ENCODE assay signal across 13 cellular contexts in the genomic region with DNA sequence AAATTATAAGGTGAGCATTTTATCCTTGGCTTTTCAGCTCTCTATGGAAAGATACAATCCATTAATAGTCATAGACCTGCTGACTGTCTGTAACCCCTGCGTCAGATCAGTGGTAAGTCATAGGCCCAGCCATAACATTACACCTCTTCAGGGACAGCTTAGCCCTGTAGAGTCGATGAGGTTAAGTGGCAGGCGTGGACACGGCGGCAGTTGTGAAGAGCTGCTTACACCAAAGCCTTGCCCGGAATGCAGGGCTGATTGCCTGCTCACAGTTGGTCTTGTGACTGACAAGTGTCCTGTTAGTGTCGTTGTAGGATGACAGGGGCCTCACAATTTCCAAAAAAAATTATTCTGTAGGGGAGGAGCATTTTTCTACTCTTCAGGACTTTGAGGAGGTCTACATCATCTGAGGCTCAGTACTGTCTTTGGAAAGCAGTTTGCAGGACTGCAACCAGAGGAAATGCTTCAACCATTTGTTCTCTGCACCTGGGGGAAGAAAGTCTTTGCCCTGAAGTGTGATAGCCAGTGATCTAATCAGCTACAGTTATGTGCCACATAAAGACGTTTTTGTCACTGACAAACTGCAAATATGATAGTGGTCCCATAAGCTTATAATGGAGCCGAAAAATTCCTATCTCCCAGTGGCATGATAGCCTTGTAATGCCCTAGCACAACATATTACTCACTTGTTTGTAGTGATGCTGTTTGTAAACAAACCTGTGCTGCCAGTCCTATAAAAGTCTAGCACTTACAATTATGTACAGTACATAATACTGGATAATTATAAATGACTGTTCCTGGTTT. TPM values are rescaled to one million over a fixed set of nuclear protein-coding genes. Genes with fewer than 3 reads are reported as not detected.
A peak's percentile ranks its signal among the peaks of the same experiment; 100 is the strongest.
DNase-seq lines count a peak whose midpoint lies in the region; TF ChIP-seq lines count a peak whose summit lies in the region.
"Had no signal": no experiment of that assay in that cellular context is flagged by ENCODE, and none has a peak within 500 bp of the region (broad histone marks: within the 10 kb centered on the region; RNA-seq: fewer than 3 reads in every experiment).

No MANE protein-coding gene starts in this region.

- TF ChIP-seq CTCF in LNCaP clone FGC (IDR thresholded peaks at IDR 0.05; ENCODE audit: control insufficient read depth, extremely low read depth, insufficient read depth) (no peak), epithelial cell of esophagus (IDR thresholded peaks at IDR 0.05; ENCODE audit: insufficient read depth, low read depth, low read length, missing control alignments) (no peak)

- peaks cover 3 to 13% (median 9%) of the 10 kb centered on the region in 3 donors for H3K4me1 Mint-ChIP-seq in CD8-positive, alpha-beta memory T cell
- H3K4me1 Mint-ChIP-seq: nephron had no signal

- CTCF ChIA-PET in CD8-positive, alpha-beta memory T cell (lab: Charles Lee) = no interaction called here

- no peak for DNase-seq in CD8-positive, alpha-beta memory T cell
- DNase-seq in LNCaP clone FGC (ENCODE audit: low read depth) = peak; percentile 38
- DNase-seq in epithelial cell of esophagus (ENCODE audit: low read depth) = peak; percentile 6
- no peak for DNase-seq in NCI-H1694 treated with DMSO at 0.1 percent for 48 hours (lab: John Stamatoyannopoulos, UW)
- DNase-seq in activated CD4-positive, alpha-beta T cell treated with anti-CD3 and anti-CD28 coated beads for 4 hours = no peak
- DNase-seq in NCI-H2196 (lab: John Stamatoyannopoulos, UW; ENCODE audit: unreplicated experiment) = no peak
- no peak for DNase-seq in mesenteric fat pad (ENCODE audit: low spot score)
- DNase-seq: dorsolateral prefrontal cortex, NCI-H446, sigmoid colon, substantia nigra had no signal

- peaks cover 11% of the 10 kb centered on the region for H3K36me3 ChIP-seq in CD8-positive, alpha-beta memory T cell (ENCODE audit: insufficient read depth, low read length)
- peaks cover 16% of the 10 kb centered on the region for H3K36me3 ChIP-seq in mesodermal cell (ENCODE audit: control insufficient read depth, insufficient read depth, low read length)

- no peak overlapping the region for H3K4me3 ChIP-seq in CD8-positive, alpha-beta memory T cell (ENCODE audit: low read length)
- H3K4me3 ChIP-seq in LNCaP clone FGC (ENCODE audit: low read depth, low read length) (no peak overlapping the region), epithelial cell of esophagus (ENCODE audit: low read length) (no peak overlapping the region), mesodermal cell (ENCODE audit: extremely low read depth, insufficient read depth, low read length, poor library complexity, severe bottlenecking) (no peak overlapping the region)
- H3K4me3 ChIP-seq: dorsolateral prefrontal cortex, sigmoid colon had no signal

- H3K9me3 Mint-ChIP-seq in CD8-positive, alpha-beta memory T cell = no peaks in the 10 kb centered on the region
- H3K9me3 Mint-ChIP-seq: nephron had no signal

- H3K4me1 ChIP-seq in CD8-positive, alpha-beta memory T cell (ENCODE audit: insufficient read depth, low read length) = no peaks in the 10 kb centered on the region
- peaks cover 2% of the 10 kb centered on the region for H3K4me1 ChIP-seq in mesodermal cell (ENCODE audit: control insufficient read depth, insufficient read depth, low read length, poor library complexity, severe bottlenecking)
- H3K4me1 ChIP-seq: sigmoid colon had no signal

- H3K4me3 Mint-ChIP-seq in CD8-positive, alpha-beta memory T cell = no peak overlapping the region
- H3K4me3 Mint-ChIP-seq: nephron had no signal

- H3K36me3 Mint-ChIP-seq in CD8-positive, alpha-beta memory T cell = peaks cover 0 to 34% (median 6%) of the 10 kb centered on the region in 3 donors

- no peaks in the 10 kb centered on the region for H3K9me3 ChIP-seq in CD8-positive, alpha-beta memory T cell (ENCODE audit: low read length)
- no peaks in the 10 kb centered on the region for H3K9me3 ChIP-seq in mesodermal cell (ENCODE audit: control insufficient read depth, low read length)
- H3K9me3 ChIP-seq: sigmoid colon had no signal

- H3K27ac Mint-ChIP-seq in CD8-positive, alpha-beta memory T cell = peak overlapping the region in 7 of 8 donors; percentile 14 to 85 (median 38)
- H3K27ac Mint-ChIP-seq: nephron had no signal

- WGBS in mesodermal cell (ENCODE audit: insufficient coverage in 2 of 2), 2 experiments = 73 to 82% methylated on average over 6 of the region's 9 CpGs

- H3K27me3 ChIP-seq in CD8-positive, alpha-beta memory T cell (ENCODE audit: insufficient read depth, low read length, poor library complexity, severe bottlenecking) = no peaks in the 10 kb centered on the region
- H3K27me3 ChIP-seq: dorsolateral prefrontal cortex, sigmoid colon had no signal

- POLR2A ChIA-PET in CD8-positive, alpha-beta memory T cell (lab: Charles Lee) = interaction anchor here (1.4 kb wide), 1 partner anchor 15 kb away, joined by 3 read pairs; a partner anchor contains a TSS

- H3K27me3 Mint-ChIP-seq in CD8-positive, alpha-beta memory T cell = no peaks in the 10 kb centered on the region

- H3K27ac ChIP-seq in CD8-positive, alpha-beta memory T cell (ENCODE audit: low read depth, low read length) = no peak overlapping the region
- peak overlapping the region; percentile 43 for H3K27ac ChIP-seq in mesodermal cell (ENCODE audit: low read depth, low read length, severe bottlenecking)
- H3K27ac ChIP-seq: sigmoid colon had no signal

RNA-seq across cellular contexts. Expression of a gene that starts 14.9 kb away (rescaled TPM):
- total RNA-seq in CD8-positive, alpha-beta memory T cell = 100 to 1,000 TPM; 158 to 162 TPM
- 311 TPM for polyA plus RNA-seq in CD8-positive, alpha-beta memory T cell
- polyA plus RNA-seq in mesodermal cell (2013, experiment 1 of 2) = 108 TPM
- polyA plus RNA-seq in mesodermal cell (2013, experiment 2 of 2) = 104 TPM
- total RNA-seq in mesenteric fat pad = 104 TPM

RNA-seq across cellular contexts. Expression of a gene that starts 41.6 kb away (rescaled TPM):
- 100 to 1,000 TPM; 128 to 131 TPM for total RNA-seq in CD8-positive, alpha-beta memory T cell
- 41.5 TPM for polyA plus RNA-seq in CD8-positive, alpha-beta memory T cell
- polyA plus RNA-seq in mesodermal cell (2013, experiment 1 of 2) = 110 TPM
- polyA plus RNA-seq in mesodermal cell (2013, experiment 2 of 2) = 129 TPM
- 77.2 TPM for total RNA-seq in mesenteric fat pad

RNA-seq across cellular contexts. Expression of a gene that starts 41.9 kb away (rescaled TPM):
- 100 to 1,000 TPM; 127 to 135 TPM for total RNA-seq in CD8-positive, alpha-beta memory T cell
- polyA plus RNA-seq in CD8-positive, alpha-beta memory T cell = 156 TPM
- 115 TPM for polyA plus RNA-seq in mesodermal cell (2013, experiment 1 of 2)
- polyA plus RNA-seq in mesodermal cell (2013, experiment 2 of 2) = 108 TPM
- 85.2 TPM for total RNA-seq in mesenteric fat pad

Comparison
In these comparisons a context has a peak if more than half of its experiments do, and no peak if none do; other contexts are left out.
1. DNase-seq: peak in LNCaP clone FGC (single experiment) and epithelial cell of esophagus (single experiment); none in CD8-positive, alpha-beta memory T cell (0 of 5), NCI-H1694 treated with DMSO at 0.1 percent for 48 hours (single experiment), activated CD4-positive, alpha-beta T cell treated with anti-CD3 and anti-CD28 coated beads for 4 hours (0 of 2), NCI-H2196 (single experiment) and mesenteric fat pad (single experiment).